19 cellular contexts compared by ENCODE assay signal in the genomic region with DNA sequence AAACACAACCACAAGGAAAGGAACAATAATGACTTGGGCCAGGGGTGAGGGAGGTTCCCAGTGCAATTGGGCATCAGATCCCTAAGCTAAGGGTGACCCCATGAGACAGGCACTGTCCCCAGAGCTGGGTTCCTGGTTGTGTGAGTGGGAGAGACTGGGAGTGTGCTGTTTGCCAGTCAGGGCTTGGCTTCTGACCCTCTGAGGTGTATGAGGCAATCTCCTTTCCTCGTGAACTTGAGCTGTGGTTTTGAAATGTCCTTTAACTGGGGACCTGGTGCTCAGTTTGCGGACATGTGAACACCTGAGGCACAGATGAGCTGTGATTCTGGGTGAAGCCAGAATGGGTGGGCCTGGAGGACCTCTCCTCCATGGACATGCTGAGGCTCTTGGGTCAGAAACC. TPM values are rescaled to one million over a fixed set of nuclear protein-coding genes. Genes with fewer than 3 reads are reported as not detected.
DNase-seq lines count a peak whose midpoint lies in the region; ATAC-seq, FAIRE-seq and TF ChIP-seq lines count a peak whose summit lies in the region.
"Had no signal": no experiment of that assay in that cellular context is flagged by ENCODE, and none has a peak within 500 bp of the region (broad histone marks: within the 10 kb centered on the region; RNA-seq: fewer than 3 reads in every experiment).

No MANE protein-coding gene starts in this region.

- H2BK12ac ChIP-seq in H1 (ENCODE audit: low read depth, low read length), result no peak overlapping the region
- H2BK12ac ChIP-seq in mesenchymal stem cell (ENCODE audit: low read length in 2 of 2), result peak overlapping the region; percentile 17 to 38

- H2BK5ac ChIP-seq in H1 (ENCODE audit: low read depth, low read length) (no peak overlapping the region), mesenchymal stem cell (ENCODE audit: low read depth, low read length, poor library complexity, severe bottlenecking) (no peak overlapping the region)

- no peak overlapping the region for H3K4ac ChIP-seq in H1 (replicated peaks; ENCODE audit: insufficient read length, low read depth, low read length)
- peak overlapping the region; percentile 17 to 35 for H3K4ac ChIP-seq in mesenchymal stem cell (ENCODE audit: low read depth in 1 of 2, low read length in 2 of 2)

- no peak overlapping the region for H3K23ac ChIP-seq in H1 (ENCODE audit: insufficient read length)
- H3K23ac ChIP-seq in mesenchymal stem cell (ENCODE audit: low read length in 2 of 2), result no peak overlapping the region

- H3K36me3 ChIP-seq in H1 (ENCODE audit: control insufficient read depth in 2 of 4, insufficient read depth in 4 of 4, low read length in 3 of 4), result no peaks in the 10 kb centered on the region
- H3K36me3 ChIP-seq in mesenchymal stem cell (ENCODE audit: control insufficient read depth in 1 of 2, insufficient read depth in 2 of 2, low read depth in 1 of 2, low read length in 2 of 2), result no peaks in the 10 kb centered on the region

- H4K20me1 ChIP-seq in H1 (replicated peaks in 1 of 2; ENCODE audit: control insufficient read depth in 1 of 2, insufficient read depth in 2 of 2, low read length in 2 of 2), result no peaks in the 10 kb centered on the region

- H4K8ac ChIP-seq in H1 (ENCODE audit: extremely low read depth, insufficient read depth, low read length) (peak overlapping the region; percentile 78; the same call in 1 of the 2 replicates), mesenchymal stem cell (ENCODE audit: low read length) (no peak overlapping the region)

- TF ChIP-seq EP300 in H1 (IDR thresholded peaks at IDR 0.05; ENCODE audit: borderline replicate concordance in 1 of 2, low read depth in 2 of 2, low read length in 2 of 2), result no peak

- intact Hi-C loops in natural killer cell (cut with micrococcal nuclease), result no loop called here
- intact Hi-C loops in activated CD4-positive, alpha-beta T cell treated with anti-CD3 and anti-CD28 coated beads for 36 hours (cut with DNase I, micrococcal nuclease), result no loop called here

- H3K23me2 ChIP-seq in H1 (ENCODE audit: low read depth, low read length), result no peaks in the 10 kb centered on the region

- H3K36me3 Mint-ChIP-seq in natural killer cell treated with Interleukin-12 subunit alpha and Interleukin-12 subunit beta and Interleukin-15 and Interleukin-18, amount 100 ng/mL, for 72 hours, result peaks cover 19% of the 10 kb centered on the region
- H3K36me3 Mint-ChIP-seq in natural killer cell, result peaks cover 8% of the 10 kb centered on the region
- H3K36me3 Mint-ChIP-seq in activated CD4-positive, alpha-beta T cell treated with anti-CD3 and anti-CD28 coated beads for 36 hours (ENCODE audit: low read depth), result peaks cover 15% of the 10 kb centered on the region

- H3K9me3 Mint-ChIP-seq in natural killer cell treated with Interleukin-12 subunit alpha and Interleukin-12 subunit beta and Interleukin-15 and Interleukin-18, amount 100 ng/mL, for 72 hours, result no peaks in the 10 kb centered on the region
- H3K9me3 Mint-ChIP-seq in natural killer cell, result no peaks in the 10 kb centered on the region
- peaks cover 3% of the 10 kb centered on the region for H3K9me3 Mint-ChIP-seq in activated CD4-positive, alpha-beta T cell treated with anti-CD3 and anti-CD28 coated beads for 36 hours (ENCODE audit: low read depth)

- peaks cover 32 to 51% of the 10 kb centered on the region in 2 donors for H3K27me3 Mint-ChIP-seq in natural killer cell treated with Interleukin-12 subunit alpha and Interleukin-12 subunit beta and Interleukin-15 and Interleukin-18, amount 100 ng/mL, for 72 hours
- peaks cover 51 to 79% of the 10 kb centered on the region in 2 donors for H3K27me3 Mint-ChIP-seq in natural killer cell (ENCODE audit: low read depth in 2 of 2)
- H3K27me3 Mint-ChIP-seq in activated CD4-positive, alpha-beta T cell treated with anti-CD3 and anti-CD28 coated beads for 36 hours, result no peaks in the 10 kb centered on the region
- H3K27me3 Mint-ChIP-seq: CD8-positive, alpha-beta memory T cell had no signal

- no peak overlapping the region for H4K5ac ChIP-seq in H1 (ENCODE audit: insufficient read length, low read depth, low read length)

- CTCF ChIA-PET in H1 (lab: Charles Lee; ENCODE audit: partially characterized antibody), result interaction anchor here (0.8 to 1.6 kb wide), 8 partner anchors 10 to 172 kb away, joined by 3 to 6 read pairs (median 4); no protein-coding TSS in a partner anchor
- CTCF ChIA-PET in activated CD4-positive, alpha-beta T cell treated with anti-CD3 and anti-CD28 coated beads for 36 hours (lab: Charles Lee), result no interaction called here

- no peak for ATAC-seq in natural killer cell treated with Interleukin-12 subunit alpha and Interleukin-12 subunit beta and Interleukin-15 and Interleukin-18, amount 100 ng/mL, for 72 hours
- no peak for ATAC-seq in natural killer cell
- ATAC-seq in activated CD4-positive, alpha-beta T cell treated with anti-CD3 and anti-CD28 coated beads for 36 hours, result no peak
- ATAC-seq in GM21528 (IDR thresholded peaks at IDR 0.05; ENCODE audit: low FRiP score, unreplicated experiment), result no peak
- no peak for ATAC-seq in GM18867 (IDR thresholded peaks at IDR 0.05; ENCODE audit: unreplicated experiment)

- no peaks in the 10 kb centered on the region; a peak in 1 of 7 replicates for H3K4me1 ChIP-seq in H1 (replicated peaks in 1 of 4; ENCODE audit: control insufficient read depth in 3 of 4, insufficient read depth in 4 of 4, low read length in 3 of 4)
- peaks cover 27% of the 10 kb centered on the region for H3K4me1 ChIP-seq in mesenchymal stem cell (ENCODE audit: control insufficient read depth, insufficient read depth, low read depth, low read length)

- H3K18ac ChIP-seq in H1 (ENCODE audit: extremely low read depth, low read length) (no peak overlapping the region), mesenchymal stem cell (ENCODE audit: low read depth in 1 of 2, low read length in 2 of 2) (peak overlapping the region; percentile 31 to 59)

- no peak for TF ChIP-seq POLR2A in H1 (IDR thresholded peaks at IDR 0.05; ENCODE audit: control extremely low read depth in 1 of 2, low read depth in 2 of 2, low read length in 2 of 2)

- no peak for DNase-seq in natural killer cell treated with Interleukin-12 subunit alpha and Interleukin-12 subunit beta and Interleukin-15 and Interleukin-18, amount 100 ng/mL, for 72 hours (ENCODE audit: low spot score)
- DNase-seq in natural killer cell, result no peak
- DNase-seq in H1 (ENCODE audit: low read depth in 1 of 2, low spot score in 2 of 2), result no peak
- DNase-seq in mesenchymal stem cell, result peak; percentile 31
- DNase-seq in activated CD4-positive, alpha-beta T cell treated with anti-CD3 and anti-CD28 coated beads for 36 hours, result no peak
- DNase-seq in kidney glomerular epithelial cell (lab: John Stamatoyannopoulos, UW), result no peak
- DNase-seq: CD8-positive, alpha-beta memory T cell; DMS79; NCI-H1436; NCI-H2029; NCI-H2171; NCI-H446 treated with DMSO at 0.1 percent for 48 hours; NK-92 treated with Interleukin-12 subunit alpha and Interleukin-12 subunit beta, amount 100 ng/mL, for 24 hours; RPMI8226 had no signal

- POLR2A ChIA-PET in H1 (lab: Charles Lee; ENCODE audit: partially characterized antibody), result interaction anchor here (1.0 kb wide), 1 partner anchor 73 kb away, joined by 3 read pairs; no protein-coding TSS in a partner anchor
- POLR2A ChIA-PET in activated CD4-positive, alpha-beta T cell treated with anti-CD3 and anti-CD28 coated beads for 36 hours (lab: Charles Lee), result no interaction called here

- 94% methylated on average over 2 of the region's 2 CpGs; no CpG with 5 or more reads in 1 of the 2 experiments for WGBS in H1 (ENCODE audit: extremely low coverage in 1 of 2, insufficient coverage in 1 of 2, insufficient read length in 1 of 2, insufficient replicate concordance in 2 of 2, low coverage in 1 of 2, low lambda C conversion rate in 2 of 2, missing lambda C conversion rate in 1 of 2), 2 experiments
- 89% methylated on average over 2 of the region's 2 CpGs for WGBS in mesenchymal stem cell

- no peak overlapping the region for H3K14ac ChIP-seq in H1 (ENCODE audit: insufficient read length)
- peak overlapping the region in 1 of 2 experiments; percentile 9 for H3K14ac ChIP-seq in mesenchymal stem cell (ENCODE audit: low read length in 2 of 2)

- no peak for FAIRE-seq in H1 (lab: Jason Lieb, UNC)
- FAIRE-seq: D721Med, G401.6 had no signal

- H3K79me1 ChIP-seq in H1 (ENCODE audit: low read depth, low read length) (no peaks in the 10 kb centered on the region), mesenchymal stem cell (replicated peaks; ENCODE audit: low read length, poor library complexity, severe bottlenecking) (peaks cover 4% of the 10 kb centered on the region)

- H3K27me3 ChIP-seq in H1 (replicated peaks in 1 of 4; ENCODE audit: control insufficient read depth in 3 of 4, extremely low read depth in 1 of 4, insufficient read depth in 3 of 4, low read length in 3 of 4) (no peaks in the 10 kb centered on the region), mesenchymal stem cell (ENCODE audit: control insufficient read depth in 1 of 2, insufficient read depth in 1 of 2, low read length in 2 of 2) (no peaks in the 10 kb centered on the region)

- H3K9ac ChIP-seq in H1 (replicated peaks in 1 of 4; ENCODE audit: extremely low read depth in 1 of 4, low read depth in 3 of 4, low read length in 3 of 4), result no peak overlapping the region
- no peak overlapping the region for H3K9ac ChIP-seq in mesenchymal stem cell (ENCODE audit: low read length)

- peaks cover 22 to 27% of the 10 kb centered on the region in 2 donors for H3K4me1 Mint-ChIP-seq in natural killer cell treated with Interleukin-12 subunit alpha and Interleukin-12 subunit beta and Interleukin-15 and Interleukin-18, amount 100 ng/mL, for 72 hours (ENCODE audit: low read depth in 2 of 2)
- peaks cover 26 to 31% of the 10 kb centered on the region in 2 donors for H3K4me1 Mint-ChIP-seq in natural killer cell
- H3K4me1 Mint-ChIP-seq in activated CD4-positive, alpha-beta T cell treated with anti-CD3 and anti-CD28 coated beads for 36 hours, result no peaks in the 10 kb centered on the region

- TF ChIP-seq CTCF in natural killer cell (IDR thresholded peaks at IDR 0.05) (no peak), H1 (IDR thresholded peaks at IDR 0.05; ENCODE audit: control extremely low read depth in 1 of 3, insufficient read depth in 1 of 3, low read depth in 1 of 3, low read length in 3 of 3) (no peak)

- no peaks in the 10 kb centered on the region for H3K79me2 ChIP-seq in H1 (ENCODE audit: control insufficient read depth in 1 of 2, insufficient read depth in 2 of 2, low read length in 2 of 2)

- H2BK120ac ChIP-seq in H1 (replicated peaks; ENCODE audit: low read depth, low read length) (no peak overlapping the region), mesenchymal stem cell (ENCODE audit: low read depth, low read length) (no peak overlapping the region)

- H3K27ac ChIP-seq in H1 (ENCODE audit: low read depth, low read length) (0 out of 2 replicates have a peak overlapping the region, but pooled peaks have one; percentile 37), mesenchymal stem cell (ENCODE audit: low read length, poor library complexity, severe bottlenecking) (no peak overlapping the region)

- H2AFZ ChIP-seq in H1 (ENCODE audit: low read length) (no peak overlapping the region), mesenchymal stem cell (ENCODE audit: low read depth, low read length) (no peak overlapping the region)

- H3K4me2 ChIP-seq in H1 (ENCODE audit: insufficient read depth in 1 of 2, low read depth in 2 of 2, low read length in 2 of 2) (no peak overlapping the region), mesenchymal stem cell (ENCODE audit: low read length, poor library complexity, severe bottlenecking) (no peak overlapping the region)

- peak overlapping the region; percentile 15 for H3K4me3 Mint-ChIP-seq in natural killer cell treated with Interleukin-12 subunit alpha and Interleukin-12 subunit beta and Interleukin-15 and Interleukin-18, amount 100 ng/mL, for 72 hours
- no peak overlapping the region for H3K4me3 Mint-ChIP-seq in natural killer cell
- no peak overlapping the region for H3K4me3 Mint-ChIP-seq in activated CD4-positive, alpha-beta T cell treated with anti-CD3 and anti-CD28 coated beads for 36 hours
- H3K4me3 Mint-ChIP-seq: CD8-positive, alpha-beta memory T cell; IgD-negative memory B cell had no signal

- TF ChIP-seq RAD21 in H1 (IDR thresholded peaks at IDR 0.05 in 1 of 2, conservative IDR thresholded peaks at IDR 0.05 in 1 of 2; ENCODE audit: low read depth in 2 of 2, low read length in 2 of 2), result no peak

- no peak overlapping the region for H3K56ac ChIP-seq in H1 (replicated peaks; ENCODE audit: insufficient read length, low read depth, low read length)

- H3K27ac Mint-ChIP-seq in natural killer cell treated with Interleukin-12 subunit alpha and Interleukin-12 subunit beta and Interleukin-15 and Interleukin-18, amount 100 ng/mL, for 72 hours, result no peak overlapping the region
- H3K27ac Mint-ChIP-seq in natural killer cell, result no peak overlapping the region
- H3K27ac Mint-ChIP-seq in activated CD4-positive, alpha-beta T cell treated with anti-CD3 and anti-CD28 coated beads for 36 hours, result no peak overlapping the region
- H3K27ac Mint-ChIP-seq: IgD-negative memory B cell had no signal

- no peak overlapping the region for H2BK20ac ChIP-seq in H1 (ENCODE audit: low read length)

- H2AK5ac ChIP-seq in H1 (ENCODE audit: low read depth, low read length), result no peak overlapping the region
- peak overlapping the region; percentile 12 for H2AK5ac ChIP-seq in mesenchymal stem cell (ENCODE audit: low read length, severe bottlenecking)

- H2BK15ac ChIP-seq in H1 (ENCODE audit: low read length) (no peak overlapping the region), mesenchymal stem cell (ENCODE audit: low read depth, poor library complexity, severe bottlenecking) (no peak overlapping the region)

- H4K91ac ChIP-seq in H1 (replicated peaks; ENCODE audit: insufficient read length, low read length) (no peak overlapping the region), mesenchymal stem cell (ENCODE audit: low read length) (no peak overlapping the region)

- H3K9me3 ChIP-seq in H1 (ENCODE audit: insufficient read depth in 2 of 2, low read depth in 1 of 2, low read length in 1 of 2) (0 out of 4 replicates have a peak, but pooled peaks cover 0 to 3% of the 10 kb centered on the region in 2 experiments), mesenchymal stem cell (ENCODE audit: control insufficient read depth, low read length) (no peaks in the 10 kb centered on the region)

- H3K4me3 ChIP-seq in H1 (ENCODE audit: extremely low read depth in 1 of 4, insufficient read depth in 2 of 4, low read depth in 3 of 4, low read length in 4 of 4) (no peak overlapping the region), mesenchymal stem cell (ENCODE audit: insufficient read depth in 1 of 2, low read depth in 1 of 2, low read length in 2 of 2) (no peak overlapping the region)

RNA-seq across cellular contexts. Expression of a gene that starts 58.5 kb away (rescaled TPM):
- total RNA-seq in natural killer cell treated with Interleukin-12 subunit alpha and Interleukin-12 subunit beta and Interleukin-15 and Interleukin-18, amount 100 ng/mL, for 72 hours, result 1 to 10 TPM; 3.4 to 7.9 TPM
- total RNA-seq in natural killer cell, result 1 to 10 TPM; 2.5 to 4.3 (median 2.8) TPM
- 47.5 and 50.8 TPM in 2 replicates for total RNA-seq in H1 (2021; fragmentation: NEBNext Ultra II Directional; extraction: Animal tissue kit (Norgen Biotek cat#: 25700))
- polyA plus RNA-seq in H1 (2011; rRNA removed), result 54.9 and 81.4 TPM in 2 replicates
- polyA plus RNA-seq in H1 (2011; cell fraction: cytosol; rRNA removed), result 51.2 TPM
- polyA plus RNA-seq in H1 (2011; cell fraction: nucleus; rRNA removed), result 191 TPM
- polyA plus RNA-seq in H1 (2012, experiment 1 of 2), result 36.1 to 53.1 TPM (median 42.4 TPM) in 4 replicates
- polyA plus RNA-seq in H1 (2012, experiment 2 of 2), result 26.1 TPM
- polyA plus RNA-seq in H1 (2013, experiment 1 of 2), result 40.4 TPM
- polyA plus RNA-seq in H1 (2013, experiment 2 of 2), result 38.5 TPM
- 104 and 131 TPM in 2 replicates for polyA minus RNA-seq in H1 (2011; rRNA and poly(A)+ RNA removed)
- polyA minus RNA-seq in H1 (2011; cell fraction: cytosol; rRNA and poly(A)+ RNA removed), result 53.8 TPM
- 70.5 TPM for polyA minus RNA-seq in H1 (2011; cell fraction: nucleus; rRNA and poly(A)+ RNA removed)
- 51.0 TPM for polyA plus RNA-seq in mesenchymal stem cell (2013, experiment 1 of 2)
- polyA plus RNA-seq in mesenchymal stem cell (2013, experiment 2 of 2), result 49.9 TPM
- 1 to 10 TPM; 6.7 to 8.8 TPM for total RNA-seq in activated CD4-positive, alpha-beta T cell treated with anti-CD3 and anti-CD28 coated beads for 36 hours
